ENCODE assay signal across 26 cellular contexts in genomic region chr11:36433896-36434295, GRCh38.
"Had no signal": no experiment of that assay in that cellular context is flagged by ENCODE, and none has a peak within 500 bp of the region (broad histone marks: within the 10 kb centered on the region; RNA-seq: fewer than 3 reads in every experiment).

No MANE protein-coding gene starts in this region.

- ATAC-seq: activated naive CD4-positive, alpha-beta T cell treated with anti-CD3 and anti-CD28 coated beads, Interleukin-2, amount 50 U/mL, for 72 hours; T-helper 17 cell; WTC11 had no signal

- H3K4me3 Mint-ChIP-seq: activated CD4-positive, alpha-beta memory T cell treated with anti-CD3 and anti-CD28 coated beads, Interleukin-2, amount 10 ng/mL, durations not matched to agents 7 days and 5 days; activated CD4-positive, alpha-beta T cell treated with anti-CD3 and anti-CD28 coated beads, Interleukin-2, amount 10 ng/mL, durations not matched to agents 7 days and 5 days; central memory CD8-positive, alpha-beta T cell; dendritic cell treated with granulocyte-macrophage colony-stimulating factor and Interleukin-4, amounts not matched to agents 40 ng/mL and 50 ng/mL, for 4 days; T-helper 17 cell; WTC11 had no signal

- H3K27ac Mint-ChIP-seq: activated CD4-positive, alpha-beta memory T cell treated with anti-CD3 and anti-CD28 coated beads, Interleukin-2, amount 10 ng/mL, durations not matched to agents 7 days and 5 days; activated CD4-positive, alpha-beta T cell treated with anti-CD3 and anti-CD28 coated beads, Interleukin-2, amount 10 ng/mL, durations not matched to agents 7 days and 5 days; activated naive CD4-positive, alpha-beta T cell treated with anti-CD3 and anti-CD28 coated beads, Interleukin-2, amount 50 U/mL, for 72 hours; activated T-helper 2 cell treated with anti-CD3 and anti-CD28 coated beads, Interferon-gamma antibody, Interleukin-2, Interleukin-4, amounts not matched to agents 10 μg/mL and 5 μg/mL and 100 μg/mL, durations not matched to agents 14 hours and 24 hours and 36 hours; dendritic cell treated with granulocyte-macrophage colony-stimulating factor and Interleukin-4, amounts not matched to agents 40 ng/mL and 50 ng/mL, for 4 days; progenitor cell of endocrine pancreas; T-helper 17 cell; WTC11 had no signal

- H3K4me1 Mint-ChIP-seq: T-helper 17 cell, WTC11 had no signal

- H3K27ac ChIP-seq: left ventricle myocardium inferior, ovary, right lobe of liver, stomach, thyroid gland, vagina had no signal

- H3K9me3 ChIP-seq: left ventricle myocardium inferior, ovary, right lobe of liver, stomach, thyroid gland, upper lobe of left lung, vagina had no signal

- H3K4me3 ChIP-seq: left ventricle myocardium inferior, ovary, right lobe of liver, stomach, thyroid gland, upper lobe of left lung, vagina had no signal

- DNase-seq: activated CD4-positive, alpha-beta memory T cell treated with anti-CD3 and anti-CD28 coated beads, Interleukin-2, amount 10 ng/mL, durations not matched to agents 7 days and 5 days; activated CD4-positive, alpha-beta T cell treated with anti-CD3 and anti-CD28 coated beads for 1 hour; activated CD4-positive, alpha-beta T cell treated with anti-CD3 and anti-CD28 coated beads, Interleukin-2, amount 10 ng/mL, durations not matched to agents 7 days and 5 days; activated CD8-positive, alpha-beta memory T cell treated with anti-CD3 and anti-CD28 coated beads, Interleukin-2, amount 50 U/mL, for 48 hours; activated naive CD4-positive, alpha-beta T cell; activated T-cell treated with anti-CD3 and anti-CD28 coated beads, Interleukin-2, amount 50 U/mL, for 48 hours; anterior cingulate cortex; glutamatergic neuron; islet precursor cell; left ventricle myocardium inferior; ovary; right lobe of liver; stimulated activated CD4-positive, alpha-beta T cell treated with anti-CD3 and anti-CD28 coated beads, Interleukin-12 subunit alpha, Interleukin-12 subunit beta, amount 100 ng/mL, for 4 hours; stimulated activated CD4-positive, alpha-beta T cell treated with anti-CD3 and anti-CD28 coated beads, Interleukin-4, amount 100 ng/mL, for 1 hour; stomach; T-helper 17 cell; T1000; thyroid gland had no signal

- H3K36me3 Mint-ChIP-seq: WTC11 had no signal

- H3K9me3 Mint-ChIP-seq: activated naive CD4-positive, alpha-beta T cell treated with anti-CD3 and anti-CD28 coated beads, Interleukin-2, amount 50 U/mL, for 72 hours; activated T-helper 2 cell treated with anti-CD3 and anti-CD28 coated beads, Interferon-gamma antibody, Interleukin-2, Interleukin-4, amounts not matched to agents 10 μg/mL and 5 μg/mL and 100 μg/mL, durations not matched to agents 14 hours and 24 hours and 36 hours; central memory CD8-positive, alpha-beta T cell; dendritic cell treated with granulocyte-macrophage colony-stimulating factor and Interleukin-4, amounts not matched to agents 40 ng/mL and 50 ng/mL, for 4 days; WTC11 had no signal

- H3K27me3 Mint-ChIP-seq: activated CD4-positive, alpha-beta memory T cell treated with anti-CD3 and anti-CD28 coated beads, Interleukin-2, amount 10 ng/mL, durations not matched to agents 7 days and 5 days; activated CD4-positive, alpha-beta T cell treated with anti-CD3 and anti-CD28 coated beads, Interleukin-2, amount 10 ng/mL, durations not matched to agents 7 days and 5 days; central memory CD8-positive, alpha-beta T cell; progenitor cell of endocrine pancreas had no signal

- H3K36me3 ChIP-seq: left ventricle myocardium inferior, ovary, right lobe of liver, thyroid gland, upper lobe of left lung had no signal

- H3K4me1 ChIP-seq: left ventricle myocardium inferior, thyroid gland had no signal

- H3K27me3 ChIP-seq: ovary, right lobe of liver, stomach, thyroid gland, upper lobe of left lung, vagina had no signal
